17 cellular contexts compared by ENCODE assay signal in genomic region chr14:68932219-68932618, GRCh38. TPM values are rescaled to one million over a fixed set of nuclear protein-coding genes. Genes with fewer than 3 reads are reported as not detected.
DNase-seq lines count a peak whose midpoint lies in the region; ATAC-seq and TF ChIP-seq lines count a peak whose summit lies in the region.
"Had no signal": no experiment of that assay in that cellular context is flagged by ENCODE, and none has a peak within 500 bp of the region (broad histone marks: within the 10 kb centered on the region; RNA-seq: fewer than 3 reads in every experiment).

No MANE protein-coding gene starts in this region.

- TF ChIP-seq POLR2A in breast epithelium (IDR thresholded peaks at IDR 0.05) (no peak), uterus (IDR thresholded peaks at IDR 0.05) (no peak)

- 72% methylated on average over 3 of the region's 4 CpGs for WGBS in mammary epithelial cell (ENCODE audit: low coverage, missing lambda C conversion rate)
- WGBS in mesenchymal stem cell = 52% methylated on average over 3 of the region's 4 CpGs

- H3K4me1 Mint-ChIP-seq in MCF 10A (ENCODE audit: insufficient read depth, unreplicated experiment) = peaks cover 17% of the 10 kb centered on the region

- H3K27ac Mint-ChIP-seq in MCF 10A (ENCODE audit: low read depth, unreplicated experiment) = peak overlapping the region; percentile 46
- no peak overlapping the region for H3K27ac Mint-ChIP-seq in activated naive CD4-positive, alpha-beta T cell treated with anti-CD3 and anti-CD28 coated beads, Interleukin-2, amount 50 U/mL, for 72 hours

- no peak overlapping the region for H3K4ac ChIP-seq in mesenchymal stem cell (ENCODE audit: low read depth in 1 of 2, low read length in 2 of 2)

- no TSS peak for BruUV-seq in MCF 10A (replicated peaks; lab: Mats Ljungman, UMichigan)
- BruUV-seq in mammary epithelial cell (replicated peaks; lab: Mats Ljungman, UMichigan) = no TSS peak
- no TSS peak for BruUV-seq in PC-3 (replicated peaks; lab: Mats Ljungman, UMichigan)

- H3K9me3 Mint-ChIP-seq in MCF 10A (ENCODE audit: unreplicated experiment) = no peaks in the 10 kb centered on the region
- H3K9me3 Mint-ChIP-seq in activated naive CD4-positive, alpha-beta T cell treated with anti-CD3 and anti-CD28 coated beads, Interleukin-2, amount 50 U/mL, for 72 hours = peaks cover under 1 to 3% of the 10 kb centered on the region in 2 donors

- H4K20me1 ChIP-seq in mammary epithelial cell (ENCODE audit: insufficient read depth, low read length) (peaks cover 55% of the 10 kb centered on the region), PC-3 (ENCODE audit: low read length) (peaks cover 91% of the 10 kb centered on the region)

- no peak for ATAC-seq in PC-3
- ATAC-seq in activated naive CD4-positive, alpha-beta T cell treated with anti-CD3 and anti-CD28 coated beads, Interleukin-2, amount 50 U/mL, for 72 hours = no peak
- ATAC-seq: left cardiac atrium, SK-N-SH treated with all-trans-retinoic acid at 6 μM for 48 hours had no signal

- no peaks in the 10 kb centered on the region for H3F3A ChIP-seq in PC-3 (ENCODE audit: low read length, unreplicated experiment)

- H3K79me2 ChIP-seq in mammary epithelial cell (ENCODE audit: insufficient read depth, low read length) = peaks cover 100% of the 10 kb centered on the region
- H3K79me2 ChIP-seq in PC-3 (ENCODE audit: low read length) = peaks cover 100% of the 10 kb centered on the region

- no peak overlapping the region for H3K4me3 ChIP-seq in mammary epithelial cell (replicated peaks in 1 of 3; ENCODE audit: insufficient read depth in 1 of 3, low read depth in 2 of 3, low read length in 3 of 3)
- H3K4me3 ChIP-seq in breast epithelium = no peak overlapping the region
- H3K4me3 ChIP-seq in mesenchymal stem cell (ENCODE audit: insufficient read depth in 1 of 2, low read depth in 1 of 2, low read length in 2 of 2) = no peak overlapping the region
- H3K4me3 ChIP-seq in uterus = no peak overlapping the region
- H3K4me3 ChIP-seq in PC-3 (ENCODE audit: low read length) = no peak overlapping the region

- H3K79me1 ChIP-seq in mesenchymal stem cell (replicated peaks; ENCODE audit: low read length, poor library complexity, severe bottlenecking) = no peaks in the 10 kb centered on the region

- peaks cover 16% of the 10 kb centered on the region for H3K36me3 ChIP-seq in mammary epithelial cell (ENCODE audit: insufficient read depth, low read length)
- no peaks in the 10 kb centered on the region for H3K36me3 ChIP-seq in breast epithelium
- peaks cover 20 to 27% of the 10 kb centered on the region in 2 experiments for H3K36me3 ChIP-seq in mesenchymal stem cell (ENCODE audit: control insufficient read depth in 1 of 2, insufficient read depth in 2 of 2, low read depth in 1 of 2, low read length in 2 of 2)
- H3K36me3 ChIP-seq in uterus = no peaks in the 10 kb centered on the region
- peaks cover 40% of the 10 kb centered on the region for H3K36me3 ChIP-seq in PC-3 (ENCODE audit: low read depth, low read length)

- H2BK15ac ChIP-seq in mesenchymal stem cell (ENCODE audit: low read depth, poor library complexity, severe bottlenecking) = peak overlapping the region; percentile 36

- no peak overlapping the region for H2BK120ac ChIP-seq in mesenchymal stem cell (ENCODE audit: low read depth, low read length)

- H2AFZ ChIP-seq in mammary epithelial cell (ENCODE audit: low read depth, low read length) = no peak overlapping the region
- no peak overlapping the region for H2AFZ ChIP-seq in mesenchymal stem cell (ENCODE audit: low read depth, low read length)
- H2AFZ ChIP-seq in PC-3 (ENCODE audit: low read length) = no peak overlapping the region

- H2AK5ac ChIP-seq in mesenchymal stem cell (ENCODE audit: low read length, severe bottlenecking) = no peak overlapping the region

- dilution Hi-C loops in mammary epithelial cell (cut with HindIII; ENCODE audit: low sequenced_read_pairs) = no loop called here

- H2BK12ac ChIP-seq in mesenchymal stem cell (ENCODE audit: low read length in 2 of 2) = peak overlapping the region in 1 of 2 experiments; percentile 45

- H3K4me1 ChIP-seq in mammary epithelial cell (ENCODE audit: insufficient read depth, low read length) (peaks cover 55% of the 10 kb centered on the region), breast epithelium (no peaks in the 10 kb centered on the region), mesenchymal stem cell (ENCODE audit: control insufficient read depth, insufficient read depth, low read depth, low read length) (peaks cover 32% of the 10 kb centered on the region), uterus (peaks cover 7 to 27% of the 10 kb centered on the region in 2 donors), PC-3 (ENCODE audit: insufficient read depth, low read length) (no peaks in the 10 kb centered on the region)

- H3K9me2 ChIP-seq in PC-3 (replicated peaks; ENCODE audit: low read length) = no peaks in the 10 kb centered on the region

- in situ Hi-C loops in mammary epithelial cell (cut with MboI; ENCODE audit: low sequenced_read_pairs in 2 of 2) = no loop called here

- H3K27ac ChIP-seq in mammary epithelial cell (ENCODE audit: insufficient read depth, low read depth, low read length) (no peak overlapping the region), breast epithelium (peak overlapping the region; percentile 9 to 37), mesenchymal stem cell (ENCODE audit: low read length, poor library complexity, severe bottlenecking) (no peak overlapping the region), uterus (peak overlapping the region; percentile 22 to 95), PC-3 (ENCODE audit: low read length) (no peak overlapping the region)

- intact Hi-C loops in MCF 10A (cut with micrococcal nuclease) (no loop called here), mammary epithelial cell (cut with micrococcal nuclease) (no loop called here), breast epithelium (cut with DNase I; ENCODE audit: low total_unique reads) (no loop called here), uterus (cut with DNase I; ENCODE audit: low total_unique reads) (no loop called here), PC-3 (cut with micrococcal nuclease) (no loop called here)

- H3K14ac ChIP-seq in mesenchymal stem cell (ENCODE audit: low read length in 2 of 2) = no peak overlapping the region

- H3K9ac ChIP-seq in mammary epithelial cell (ENCODE audit: insufficient read depth, low read length) (no peak overlapping the region), mesenchymal stem cell (ENCODE audit: low read length) (no peak overlapping the region), PC-3 (ENCODE audit: low read length) (no peak overlapping the region)

- H3K27me3 ChIP-seq in mammary epithelial cell (ENCODE audit: insufficient read depth, low read length) = no peaks in the 10 kb centered on the region
- no peaks in the 10 kb centered on the region for H3K27me3 ChIP-seq in breast epithelium
- H3K27me3 ChIP-seq in mesenchymal stem cell (ENCODE audit: control insufficient read depth in 1 of 2, insufficient read depth in 1 of 2, low read length in 2 of 2) = no peaks in the 10 kb centered on the region
- H3K27me3 ChIP-seq in uterus = no peaks in the 10 kb centered on the region
- no peaks in the 10 kb centered on the region for H3K27me3 ChIP-seq in PC-3 (ENCODE audit: low read length)

- CTCF ChIA-PET in MCF 10A (lab: Yijun Ruan, JAX) = interaction anchor here (0.7 to 1.9 kb wide), 3 partner anchors 8 to 36 kb away, joined by 3 to 11 read pairs (median 3); no protein-coding TSS in a partner anchor
- CTCF ChIA-PET in mammary epithelial cell (lab: Charles Lee; ENCODE audit: low non-redundant PET) = no interaction called here
- CTCF ChIA-PET in PC-3 (lab: Charles Lee) = interaction anchor here (0.6 kb wide), 1 partner anchor 82 kb away, joined by 3 read pairs; no protein-coding TSS in a partner anchor

- H3K23ac ChIP-seq in mesenchymal stem cell (ENCODE audit: low read length in 2 of 2) = no peak overlapping the region

- H3K36me3 Mint-ChIP-seq in MCF 10A (ENCODE audit: insufficient read depth, unreplicated experiment) = peaks cover 29% of the 10 kb centered on the region
- H3K36me3 Mint-ChIP-seq in activated naive CD4-positive, alpha-beta T cell treated with anti-CD3 and anti-CD28 coated beads, Interleukin-2, amount 50 U/mL, for 72 hours = peaks cover 0 to 10% of the 10 kb centered on the region in 2 donors

- H4K8ac ChIP-seq in mesenchymal stem cell (ENCODE audit: low read length) = no peak overlapping the region

- H3K4me2 ChIP-seq in mammary epithelial cell (ENCODE audit: insufficient read depth, low read depth, low read length) (no peak overlapping the region), mesenchymal stem cell (ENCODE audit: low read length, poor library complexity, severe bottlenecking) (no peak overlapping the region), PC-3 (ENCODE audit: low read length) (no peak overlapping the region)

- H3K27me3 Mint-ChIP-seq in MCF 10A (ENCODE audit: insufficient read depth, unreplicated experiment) = no peaks in the 10 kb centered on the region
- H3K27me3 Mint-ChIP-seq: CD4-positive, alpha-beta memory T cell had no signal

- H3K9me3 ChIP-seq in mammary epithelial cell (replicated peaks; ENCODE audit: insufficient read depth, low read length) (no peaks in the 10 kb centered on the region), breast epithelium (no peaks in the 10 kb centered on the region), mesenchymal stem cell (ENCODE audit: control insufficient read depth, low read length) (no peaks in the 10 kb centered on the region), uterus (no peaks in the 10 kb centered on the region), PC-3 (ENCODE audit: low read length) (no peaks in the 10 kb centered on the region)

- no peak overlapping the region for H4K91ac ChIP-seq in mesenchymal stem cell (ENCODE audit: low read length)

- POLR2A ChIA-PET in MCF 10A (lab: Yijun Ruan, JAX) = no interaction called here
- POLR2A ChIA-PET in PC-3 (lab: Charles Lee; ENCODE audit: unreplicated experiment) = interaction anchor here (0.6 kb wide), 2 partner anchors 55 to 95 kb away, joined by 7 read pairs; no protein-coding TSS in a partner anchor

- H3K18ac ChIP-seq in mesenchymal stem cell (ENCODE audit: low read depth in 1 of 2, low read length in 2 of 2) = no peak overlapping the region

- H2BK5ac ChIP-seq in mesenchymal stem cell (ENCODE audit: low read depth, low read length, poor library complexity, severe bottlenecking) = no peak overlapping the region

- TF ChIP-seq CTCF in MCF 10A (IDR thresholded peaks at IDR 0.05; ENCODE audit: unreplicated experiment) (no peak), mammary epithelial cell (conservative IDR thresholded peaks at IDR 0.05 in 1 of 2, IDR thresholded peaks at IDR 0.05 in 1 of 2; ENCODE audit: extremely low read depth in 1 of 2, insufficient read depth in 1 of 2, low read depth in 1 of 2, low read length in 2 of 2) (no peak), breast epithelium (IDR thresholded peaks at IDR 0.05) (no peak), uterus (IDR thresholded peaks at IDR 0.05) (no peak), PC-3 (conservative IDR thresholded peaks at IDR 0.05; ENCODE audit: low read depth, low read length) (no peak)

- DNase-seq in MCF 10A (ENCODE audit: unreplicated experiment) (no peak), mammary epithelial cell (no peak), breast epithelium (ENCODE audit: low spot score in 2 of 2) (no peak), mesenchymal stem cell (peak; percentile 85), uterus (no peak), PC-3 (no peak), NCI-H524 (lab: John Stamatoyannopoulos, UW) (no peak)
- no peak for DNase-seq in activated naive CD4-positive, alpha-beta T cell treated with anti-CD3 and anti-CD28 coated beads, Interleukin-2, amount 50 U/mL, for 72 hours (ENCODE audit: low spot score in 2 of 2)
- DNase-seq: activated CD4-positive, alpha-beta T cell treated with anti-CD3 and anti-CD28 coated beads, Interleukin-2, amount 50 U/mL, for 1 hour; activated T-cell treated with anti-CD3 and anti-CD28 coated beads, Interleukin-2, amount 50 U/mL, for 48 hours; CD4-positive, alpha-beta memory T cell; cortex of kidney; hypothalamus; left cardiac atrium; OCI-M1; small intestine had no signal

- no peak overlapping the region for H3K4me3 Mint-ChIP-seq in MCF 10A (ENCODE audit: unreplicated experiment)
- H3K4me3 Mint-ChIP-seq: CD4-positive, alpha-beta memory T cell had no signal

RNA-seq across cellular contexts. Expression of gene ACTN1, which starts 46.9 kb away (rescaled TPM):
- total RNA-seq in MCF 10A (2022) (239 and 312 TPM in 2 replicates), mammary epithelial cell (1,000 to 10,000 TPM in 1 of 2 donors, 100 to 1,000 TPM in 1; 841 to 1,322 TPM), breast epithelium (100 to 1,000 TPM in 2 of 3 donors, 10 to 100 TPM in 1; 75.0 to 295 (median 290) TPM), uterus (100 to 1,000 TPM; 147 to 538 (median 343) TPM), PC-3 (2014; rRNA removed) (303 and 400 TPM in 2 replicates)
- 813 TPM for polyA plus RNA-seq in mammary epithelial cell
- 1,325 TPM for polyA minus RNA-seq in mammary epithelial cell
- 359 TPM for polyA plus RNA-seq in mesenchymal stem cell (2013, experiment 1 of 2)
- polyA plus RNA-seq in mesenchymal stem cell (2013, experiment 2 of 2) = 344 TPM
- total RNA-seq in activated naive CD4-positive, alpha-beta T cell treated with anti-CD3 and anti-CD28 coated beads, Interleukin-2, amount 50 U/mL, for 72 hours = 100 to 1,000 TPM; 106 to 120 TPM

Comparison
In these comparisons a context has a peak if more than half of its experiments do, and no peak if none do; other contexts are left out.
1. H3K27ac ChIP-seq: peak in breast epithelium (2 of 2) and uterus (2 of 2); none in mammary epithelial cell (single experiment), mesenchymal stem cell (single experiment) and PC-3 (single experiment).